ENCODE assay signal across 8 cellular contexts in genomic region chr15:59657635-59658125, GRCh38. TPM values are rescaled to one million over a fixed set of nuclear protein-coding genes. Genes with fewer than 3 reads are reported as not detected.
A peak's percentile ranks its signal among the peaks of the same experiment; 100 is the strongest.
DNase-seq lines count a peak whose midpoint lies in the region; ATAC-seq and TF ChIP-seq lines count a peak whose summit lies in the region.

No MANE protein-coding gene starts in this region.

- H3K9ac ChIP-seq in skeletal muscle tissue (ENCODE audit: low read depth in 1 of 3, low read length in 3 of 3), result peak overlapping the region; percentile 27 to 91 (median 46)

- peaks cover 55% of the 10 kb centered on the region for H3K36me3 ChIP-seq in RWPE2 (ENCODE audit: low read depth)
- H3K36me3 ChIP-seq in skeletal muscle tissue (ENCODE audit: control insufficient read depth in 3 of 3, insufficient read depth in 3 of 3, low read length in 3 of 3), result peaks cover 4 to 10% (median 8%) of the 10 kb centered on the region in 3 donors

- ATAC-seq in RWPE2 (ENCODE audit: low read depth) (peak; percentile 4; the same call in 2 of the 3 replicates), HG03521 (IDR thresholded peaks at IDR 0.05; ENCODE audit: unreplicated experiment) (no peak), HG02884 (IDR thresholded peaks at IDR 0.05; ENCODE audit: unreplicated experiment) (no peak)

- peak; percentile 3 to 12 for DNase-seq in stimulated activated CD4-positive, alpha-beta T cell treated with anti-CD3 and anti-CD28 coated beads, Interleukin-12 subunit alpha, Interleukin-12 subunit beta, amount 100 ng/mL, for 24 hours (ENCODE audit: low read depth in 2 of 2)
- DNase-seq in stimulated activated CD4-positive, alpha-beta T cell treated with anti-CD3 and anti-CD28 coated beads, Interleukin-2, amount 100 ng/mL, for 48 hours, result no peak
- DNase-seq in RWPE2 (ENCODE audit: low spot score), result no peak
- no peak for DNase-seq in fibroblast of villous mesenchyme (ENCODE audit: low read depth)
- no peak for DNase-seq in cortex of kidney (lab: John Stamatoyannopoulos, UW)

- H3K4me1 ChIP-seq in RWPE2 (ENCODE audit: insufficient read depth, poor library complexity, severe bottlenecking), result peaks cover 8% of the 10 kb centered on the region
- peaks cover 19 to 24% (median 24%) of the 10 kb centered on the region in 3 donors for H3K4me1 ChIP-seq in skeletal muscle tissue (ENCODE audit: control insufficient read depth in 3 of 3, insufficient read depth in 3 of 3, low read length in 3 of 3)

- H3K27me3 ChIP-seq in RWPE2 (ENCODE audit: insufficient read depth, poor library complexity, severe bottlenecking) (no peaks in the 10 kb centered on the region), skeletal muscle tissue (ENCODE audit: control insufficient read depth in 3 of 3, insufficient read depth in 3 of 3, low read length in 3 of 3) (no peaks in the 10 kb centered on the region)

- no peaks in the 10 kb centered on the region for H3K9me3 ChIP-seq in RWPE2 (ENCODE audit: severe bottlenecking)
- no peaks in the 10 kb centered on the region for H3K9me3 ChIP-seq in skeletal muscle tissue (ENCODE audit: control insufficient read depth in 3 of 3, low read length in 3 of 3)

- peak overlapping the region; percentile 30 for H3K27ac ChIP-seq in RWPE2 (ENCODE audit: poor library complexity, severe bottlenecking)
- H3K27ac ChIP-seq in skeletal muscle tissue (ENCODE audit: low read depth, low read length), result no peak overlapping the region

- no peak for TF ChIP-seq CTCF in RWPE2 (IDR thresholded peaks at IDR 0.05; ENCODE audit: poor library complexity, severe bottlenecking)
- TF ChIP-seq CTCF in fibroblast of villous mesenchyme (IDR thresholded peaks at IDR 0.05; ENCODE audit: insufficient read depth, low read depth, low read length), result no peak

- H3K4me3 ChIP-seq in RWPE2 (ENCODE audit: severe bottlenecking) (peak overlapping the region; percentile 91), fibroblast of villous mesenchyme (ENCODE audit: low read depth, low read length) (peak overlapping the region; percentile 84), skeletal muscle tissue (ENCODE audit: low read length in 3 of 3) (peak overlapping the region; percentile 87 to 91 (median 87))

RNA-seq across cellular contexts. Expression of gene GTF2A2, which starts 0.4 kb away (rescaled TPM):
- total RNA-seq in fibroblast of villous mesenchyme (25.1 and 39.3 TPM in 2 replicates), skeletal muscle tissue (20.9 TPM)

RNA-seq across cellular contexts. Expression of gene BNIP2, which starts 31.4 kb away (rescaled TPM):
- total RNA-seq in fibroblast of villous mesenchyme (114 and 149 TPM in 2 replicates), skeletal muscle tissue (50.1 TPM)

RNA-seq across cellular contexts. Expression of gene GCNT3, which starts 46.1 kb away (rescaled TPM):
- total RNA-seq in fibroblast of villous mesenchyme (under 0.01 TPM in 2 replicates), skeletal muscle tissue (not detected)

Comparison
In these comparisons a context has a peak if more than half of its experiments do, and no peak if none do; other contexts are left out.
1. DNase-seq: peak in stimulated activated CD4-positive, alpha-beta T cell treated with anti-CD3 and anti-CD28 coated beads, Interleukin-12 subunit alpha, Interleukin-12 subunit beta, amount 100 ng/mL, for 24 hours (2 of 2); none in stimulated activated CD4-positive, alpha-beta T cell treated with anti-CD3 and anti-CD28 coated beads, Interleukin-2, amount 100 ng/mL, for 48 hours (0 of 2), RWPE2 (single experiment), fibroblast of villous mesenchyme (single experiment) and cortex of kidney (single experiment).
2. Peak in every context shown above with its lines, with median percentiles within 50 percentile points of each other: H3K4me3 ChIP-seq.